Comparison of ENCODE assay signal across 19 cellular contexts in the genomic region with DNA sequence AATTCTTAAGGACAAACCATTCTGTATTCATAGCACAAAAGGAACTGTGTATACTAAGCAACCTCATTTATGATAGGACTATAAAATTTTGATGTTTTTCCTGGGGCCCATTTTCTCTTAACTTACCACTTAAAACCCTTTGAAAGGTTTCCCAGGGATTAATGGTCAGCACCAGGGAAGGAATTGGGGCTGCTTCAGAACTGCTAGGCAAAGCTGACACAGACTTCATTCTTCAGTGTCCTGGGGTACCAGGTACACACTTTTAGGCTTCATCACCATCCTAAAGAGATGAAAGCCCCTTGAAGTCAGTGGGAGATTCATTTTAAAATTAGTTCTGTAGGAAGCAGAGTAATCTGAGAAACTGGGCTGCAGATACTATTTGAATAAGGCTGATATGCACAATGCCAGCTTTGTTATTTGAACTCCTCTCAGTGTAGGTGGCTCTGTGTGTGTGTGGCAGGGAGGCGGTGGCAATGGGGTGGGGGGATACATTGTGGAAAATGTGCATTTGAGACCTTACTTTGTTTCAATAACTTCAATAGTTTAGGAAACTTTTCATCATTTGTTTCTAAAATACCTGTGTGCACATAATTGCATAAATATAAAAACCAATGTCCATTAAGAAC.
DNase-seq lines count a peak whose midpoint lies in the region; TF ChIP-seq lines count a peak whose summit lies in the region.
"Had no signal": no experiment of that assay in that cellular context is flagged by ENCODE, and none has a peak within 500 bp of the region (broad histone marks: within the 10 kb centered on the region; RNA-seq: fewer than 3 reads in every experiment).

No MANE protein-coding gene starts in this region.

- no peak overlapping the region for H3K4me3 ChIP-seq in neural progenitor cell
- H3K4me3 ChIP-seq: A549 had no signal

- peaks cover 2% of the 10 kb centered on the region for H3K27me3 Mint-ChIP-seq in neural progenitor cell (ENCODE audit: insufficient read depth, low read depth)
- H3K27me3 Mint-ChIP-seq in activated CD4-positive, alpha-beta memory T cell treated with anti-CD3 and anti-CD28 coated beads, Interleukin-2, amount 10 ng/mL, durations not matched to agents 7 days and 5 days: peaks cover 4% of the 10 kb centered on the region

- peaks cover 22% of the 10 kb centered on the region for H3K4me1 Mint-ChIP-seq in neural progenitor cell
- no peaks in the 10 kb centered on the region for H3K4me1 Mint-ChIP-seq in activated CD4-positive, alpha-beta memory T cell treated with anti-CD3 and anti-CD28 coated beads, Interleukin-2, amount 10 ng/mL, durations not matched to agents 7 days and 5 days
- H3K4me1 Mint-ChIP-seq: B cell, CD14-positive monocyte had no signal

- H3K27ac ChIP-seq in neural progenitor cell: no peak overlapping the region
- H3K27ac ChIP-seq in caudate nucleus (ENCODE audit: low read depth, low read length): no peak overlapping the region
- H3K27ac ChIP-seq: A549 had no signal

- TF ChIP-seq CTCF in neural progenitor cell (IDR thresholded peaks at IDR 0.05): no peak

- H3K4me1 ChIP-seq in neural progenitor cell: peaks cover 15% of the 10 kb centered on the region
- H3K4me1 ChIP-seq: A549 had no signal

- no peaks in the 10 kb centered on the region for H3K9me3 ChIP-seq in neural progenitor cell (ENCODE audit: low read depth)
- H3K9me3 ChIP-seq: A549 had no signal

- no peak overlapping the region for H3K27ac Mint-ChIP-seq in neural progenitor cell
- no peak overlapping the region for H3K27ac Mint-ChIP-seq in activated CD4-positive, alpha-beta memory T cell treated with anti-CD3 and anti-CD28 coated beads, Interleukin-2, amount 10 ng/mL, durations not matched to agents 7 days and 5 days
- H3K27ac Mint-ChIP-seq: B cell, CD14-positive monocyte had no signal

- H4K20me1 ChIP-seq in neural progenitor cell (ENCODE audit: low read depth): no peaks in the 10 kb centered on the region

- POLR2A ChIA-PET in activated CD4-positive, alpha-beta memory T cell treated with anti-CD3 and anti-CD28 coated beads, Interleukin-2, amount 10 ng/mL, durations not matched to agents 7 days and 5 days (lab: Charles Lee): no interaction called here

- no peaks in the 10 kb centered on the region for H3K9me3 Mint-ChIP-seq in neural progenitor cell
- no peaks in the 10 kb centered on the region for H3K9me3 Mint-ChIP-seq in activated CD4-positive, alpha-beta memory T cell treated with anti-CD3 and anti-CD28 coated beads, Interleukin-2, amount 10 ng/mL, durations not matched to agents 7 days and 5 days

- DNase-seq in COLO829 (ENCODE audit: low spot score): peak; percentile 25
- DNase-seq in NCI-H146 (lab: John Stamatoyannopoulos, UW): peak; percentile 66
- DNase-seq in NCI-H69 (lab: John Stamatoyannopoulos, UW): peak; percentile 51
- DNase-seq in neural progenitor cell (ENCODE audit: low spot score): peak; percentile 11
- DNase-seq in caudate nucleus (lab: John Stamatoyannopoulos, UW): no peak
- no peak for DNase-seq in SKM-1 treated with dmso at 0.1 percent for 144 hours (lab: John Stamatoyannopoulos, UW; ENCODE audit: unreplicated experiment)
- DNase-seq in activated CD4-positive, alpha-beta memory T cell treated with anti-CD3 and anti-CD28 coated beads, Interleukin-2, amount 10 ng/mL, durations not matched to agents 7 days and 5 days: no peak
- DNase-seq: DMS79 treated with DMSO at 0.1 percent for 48 hours, H7, Karpas-422, NCI-H1417, NCI-H187 treated with DMSO at 0.1 percent for 48 hours, NCI-H2171 treated with DMSO at 0.1 percent for 48 hours, NCI-H774, OCI-M1, T-helper 2 cell had no signal

- CTCF ChIA-PET in activated CD4-positive, alpha-beta memory T cell treated with anti-CD3 and anti-CD28 coated beads, Interleukin-2, amount 10 ng/mL, durations not matched to agents 7 days and 5 days (lab: Charles Lee): no interaction called here

- H3K36me3 Mint-ChIP-seq in neural progenitor cell: no peaks in the 10 kb centered on the region
- H3K36me3 Mint-ChIP-seq in activated CD4-positive, alpha-beta memory T cell treated with anti-CD3 and anti-CD28 coated beads, Interleukin-2, amount 10 ng/mL, durations not matched to agents 7 days and 5 days (ENCODE audit: low read depth): no peaks in the 10 kb centered on the region
- H3K36me3 Mint-ChIP-seq: CD14-positive monocyte had no signal

- H3K9ac ChIP-seq in neural progenitor cell: no peak overlapping the region

- H3K79me2 ChIP-seq in neural progenitor cell (ENCODE audit: low read depth): no peaks in the 10 kb centered on the region

- peak overlapping the region; percentile 36 for H3K4me2 ChIP-seq in neural progenitor cell
- H3K4me2 ChIP-seq: A549 had no signal

- H3K36me3 ChIP-seq in neural progenitor cell: no peaks in the 10 kb centered on the region

- no peak overlapping the region for H2AFZ ChIP-seq in neural progenitor cell (replicated peaks)

- no peaks in the 10 kb centered on the region for H3F3A ChIP-seq in neural progenitor cell (ENCODE audit: low read depth)

- H3K27me3 ChIP-seq in neural progenitor cell: no peaks in the 10 kb centered on the region

- H3K4me3 Mint-ChIP-seq in neural progenitor cell: no peak overlapping the region
- H3K4me3 Mint-ChIP-seq in activated CD4-positive, alpha-beta memory T cell treated with anti-CD3 and anti-CD28 coated beads, Interleukin-2, amount 10 ng/mL, durations not matched to agents 7 days and 5 days: no peak overlapping the region
- H3K4me3 Mint-ChIP-seq: B cell, CD14-positive monocyte had no signal

Comparison
In these comparisons a context has a peak if more than half of its experiments do, and no peak if none do; other contexts are left out.
1. DNase-seq: peak in COLO829 (single experiment), NCI-H146 (single experiment), NCI-H69 (single experiment) and neural progenitor cell (single experiment); none in caudate nucleus (0 of 61), SKM-1 treated with dmso at 0.1 percent for 144 hours (single experiment) and activated CD4-positive, alpha-beta memory T cell treated with anti-CD3 and anti-CD28 coated beads, Interleukin-2, amount 10 ng/mL, durations not matched to agents 7 days and 5 days (single experiment).